In the genomic region with DNA sequence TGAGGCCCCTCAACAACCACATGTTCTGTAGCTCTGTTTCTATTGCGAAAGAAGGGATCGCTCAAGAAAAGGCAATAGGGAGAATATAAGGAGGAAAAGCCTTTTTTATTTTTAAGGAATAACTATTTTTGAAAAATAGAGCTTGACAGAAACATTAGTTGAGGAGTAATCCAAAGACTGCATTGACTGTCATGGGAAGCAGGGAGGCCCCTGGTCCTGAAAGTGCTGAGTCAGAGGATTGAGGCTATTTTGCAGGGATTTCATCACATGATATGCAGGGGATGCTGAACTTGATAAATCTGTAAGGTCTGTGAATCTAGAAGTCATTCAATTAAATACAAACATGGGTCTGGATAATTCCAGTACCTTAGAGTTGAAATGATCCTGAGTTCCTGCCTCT, we compare ENCODE assay signal across 16 cellular contexts.
"Had no signal": no experiment of that assay in that cellular context is flagged by ENCODE, and none has a peak within 500 bp of the region (broad histone marks: within the 10 kb centered on the region; RNA-seq: fewer than 3 reads in every experiment).

No MANE protein-coding gene starts in this region.

- H3K4me1 ChIP-seq: colonic mucosa, gastrocnemius medialis, sigmoid colon had no signal

- H3K27ac ChIP-seq: colonic mucosa, gastrocnemius medialis, neutrophil, sigmoid colon had no signal

- ATAC-seq: gastrocnemius medialis; left lobe of liver; naive thymus-derived CD8-positive, alpha-beta T cell had no signal

- H3K4me3 ChIP-seq: colonic mucosa, gastrocnemius medialis, sigmoid colon had no signal

- H3K36me3 ChIP-seq: colonic mucosa, gastrocnemius medialis, neutrophil, sigmoid colon had no signal

- H3K9me3 ChIP-seq: colonic mucosa, gastrocnemius medialis, neutrophil had no signal

- H3K27me3 ChIP-seq: colonic mucosa, gastrocnemius medialis, neutrophil, sigmoid colon had no signal

- FAIRE-seq: endothelial cell of umbilical vein, small intestine had no signal

- DNase-seq: colonic mucosa; effector CD4-positive, alpha-beta T cell; endodermal cell; gastrocnemius medialis; glutamatergic neuron; islet precursor cell; mammary epithelial cell; naive thymus-derived CD8-positive, alpha-beta T cell; sigmoid colon; small intestine; stimulated activated CD4-positive, alpha-beta T cell treated with anti-CD3 and anti-CD28 coated beads, Interleukin-12 subunit alpha, Interleukin-12 subunit beta, amount 100 ng/mL, for 4 hours; stimulated activated naive CD4-positive, alpha-beta T cell; trophoblast cell had no signal
